Comparison of ENCODE assay signal across 10 cellular contexts in the genomic region with DNA sequence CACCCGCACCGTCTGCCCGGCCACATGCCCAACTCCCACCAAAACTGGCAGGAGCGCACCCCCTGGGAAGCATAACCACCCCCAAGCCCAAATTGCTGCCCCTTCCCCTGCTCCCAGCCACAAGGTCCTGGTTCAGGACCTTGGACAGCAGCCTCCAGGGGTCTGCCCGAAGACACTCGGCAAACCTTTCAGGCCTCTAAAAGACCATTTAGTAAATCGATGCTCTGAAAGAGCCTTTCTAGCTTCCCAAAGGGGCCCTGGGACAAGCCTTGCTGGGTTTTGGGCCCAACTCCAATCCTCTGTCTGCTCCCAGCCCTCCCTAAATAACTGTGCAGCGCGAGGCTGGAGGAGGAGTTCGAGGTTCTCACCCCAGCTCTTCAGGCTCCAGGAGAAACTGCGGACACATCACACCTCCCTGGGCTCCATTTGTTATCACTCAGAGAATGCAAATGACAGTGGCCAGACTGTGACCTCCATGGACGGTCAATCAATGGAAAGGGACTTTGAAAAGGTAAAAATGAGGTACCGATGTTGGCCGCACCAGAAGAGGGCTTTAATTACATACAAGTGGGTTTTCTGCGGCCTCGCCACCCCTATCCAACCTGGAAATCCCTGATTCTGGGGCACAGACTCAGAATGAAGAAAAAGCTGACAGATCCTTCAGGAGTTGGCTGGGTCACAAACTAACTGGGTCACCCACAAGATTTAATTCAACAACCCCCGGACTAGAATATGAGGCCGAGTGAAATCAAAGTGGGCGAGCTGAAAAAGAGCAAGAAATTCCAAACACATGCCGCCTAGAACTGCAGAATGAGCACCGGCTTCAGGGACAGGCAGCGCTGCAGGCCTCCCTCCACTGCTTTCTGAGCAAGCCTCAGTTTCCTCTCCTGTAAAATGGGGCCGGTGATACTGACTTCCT. TPM values are rescaled to one million over a fixed set of nuclear protein-coding genes. Genes with fewer than 3 reads are reported as not detected.
A peak's percentile ranks its signal among the peaks of the same experiment; 100 is the strongest.
DNase-seq lines count a peak whose midpoint lies in the region; ATAC-seq, FAIRE-seq and TF ChIP-seq lines count a peak whose summit lies in the region.
"Had no signal": no experiment of that assay in that cellular context is flagged by ENCODE, and none has a peak within 500 bp of the region (broad histone marks: within the 10 kb centered on the region; RNA-seq: fewer than 3 reads in every experiment).

No MANE protein-coding gene starts in this region.

- ATAC-seq in activated T-cell treated with anti-CD3 and anti-CD28 coated beads, Interleukin-2, amount 50 U/mL, for 4 hours = no peak
- no peak for ATAC-seq in HG03571 (IDR thresholded peaks at IDR 0.05; ENCODE audit: unreplicated experiment)
- ATAC-seq: stimulated activated effector memory CD8-positive, alpha-beta T cell treated with anti-CD3 and anti-CD28 coated beads, Interleukin-12 subunit alpha, Interleukin-12 subunit beta, amount 100 ng/mL, for 72 hours had no signal

- no peak overlapping the region for H2AFZ ChIP-seq in smooth muscle cell (ENCODE audit: low read depth)

- H4K20me1 ChIP-seq in smooth muscle cell (ENCODE audit: low read depth) = no peaks in the 10 kb centered on the region

- intact Hi-C loops in kidney (cut with DNase I) = no loop called here

- no peaks in the 10 kb centered on the region for H3F3A ChIP-seq in smooth muscle cell (ENCODE audit: low read depth)

- H3K9ac ChIP-seq in smooth muscle cell (ENCODE audit: low read depth) = no peak overlapping the region
- no peak overlapping the region for H3K9ac ChIP-seq in kidney (ENCODE audit: low read length in 2 of 2)

- H3K9me3 Mint-ChIP-seq in activated T-cell treated with anti-CD3 and anti-CD28 coated beads, Interleukin-2, amount 50 U/mL, for 4 hours = no peaks in the 10 kb centered on the region
- H3K9me3 Mint-ChIP-seq: stimulated activated effector memory CD8-positive, alpha-beta T cell treated with anti-CD3 and anti-CD28 coated beads, Interleukin-12 subunit alpha, Interleukin-12 subunit beta, amount 100 ng/mL, for 72 hours had no signal

- no peaks in the 10 kb centered on the region for H3K36me3 Mint-ChIP-seq in activated T-cell treated with anti-CD3 and anti-CD28 coated beads, Interleukin-2, amount 50 U/mL, for 4 hours (ENCODE audit: insufficient read depth)
- H3K36me3 Mint-ChIP-seq: stimulated activated effector memory CD8-positive, alpha-beta T cell treated with anti-CD3 and anti-CD28 coated beads, Interleukin-12 subunit alpha, Interleukin-12 subunit beta, amount 100 ng/mL, for 72 hours had no signal

- H3K4me3 ChIP-seq in epithelial cell of esophagus (ENCODE audit: low read length) (no peak overlapping the region), smooth muscle cell (no peak overlapping the region), kidney (ENCODE audit: low read length in 2 of 2) (no peak overlapping the region)

- H3K27me3 ChIP-seq in smooth muscle cell (ENCODE audit: low read depth) = peaks cover 12% of the 10 kb centered on the region

- H3K79me2 ChIP-seq in smooth muscle cell (ENCODE audit: low read depth) = no peaks in the 10 kb centered on the region

- WGBS in smooth muscle cell (ENCODE audit: low lambda C conversion rate) = 82% methylated on average over 23 of the region's 23 CpGs

- H3K27ac ChIP-seq in smooth muscle cell (ENCODE audit: low read depth) (no peak overlapping the region), kidney (ENCODE audit: low read depth in 2 of 2, low read length in 2 of 2) (no peak overlapping the region)

- H3K4me1 ChIP-seq in smooth muscle cell (ENCODE audit: low read depth) = no peaks in the 10 kb centered on the region
- no peaks in the 10 kb centered on the region for H3K4me1 ChIP-seq in kidney (ENCODE audit: control insufficient read depth in 1 of 2, insufficient read depth in 1 of 2, low read depth in 1 of 2, low read length in 2 of 2)

- H3K9me3 ChIP-seq in smooth muscle cell (replicated peaks; ENCODE audit: low read depth) (no peaks in the 10 kb centered on the region), kidney (ENCODE audit: control insufficient read depth in 1 of 2, low read length in 2 of 2) (no peaks in the 10 kb centered on the region)

- no peaks in the 10 kb centered on the region for H3K36me3 ChIP-seq in smooth muscle cell (ENCODE audit: low read depth)
- H3K36me3 ChIP-seq in kidney (ENCODE audit: control insufficient read depth in 1 of 2, insufficient read depth in 2 of 2, low read length in 2 of 2) = no peaks in the 10 kb centered on the region

- peak; percentile 23 for DNase-seq in activated T-cell treated with anti-CD3 and anti-CD28 coated beads, Interleukin-2, amount 50 U/mL, for 1 hour
- no peak for DNase-seq in activated T-cell treated with anti-CD3 and anti-CD28 coated beads, Interleukin-2, amount 50 U/mL, for 4 hours
- DNase-seq in RPMI7951 (ENCODE audit: low read depth) = peak; percentile 13
- peak; percentile 24 for DNase-seq in epithelial cell of esophagus (ENCODE audit: low read depth)
- peak; percentile 4 for DNase-seq in smooth muscle cell (lab: John Stamatoyannopoulos, UW; ENCODE audit: unreplicated experiment)
- no peak for DNase-seq in NCI-H2107 treated with DMSO at 0.1 percent for 48 hours (lab: John Stamatoyannopoulos, UW; ENCODE audit: unreplicated experiment)
- no peak for DNase-seq in kidney

- TF ChIP-seq CTCF in epithelial cell of esophagus (IDR thresholded peaks at IDR 0.05; ENCODE audit: insufficient read depth, low read depth, low read length, missing control alignments) (no peak), smooth muscle cell (IDR thresholded peaks at IDR 0.05; ENCODE audit: borderline replicate concordance, insufficient read depth, poor library complexity, severe bottlenecking) (no peak), kidney (IDR thresholded peaks at IDR 0.05; ENCODE audit: borderline replicate concordance, extremely low read depth, insufficient read depth) (no peak)

- no peak for FAIRE-seq in kidney (lab: Jason Lieb, UNC)
- FAIRE-seq: GM18507 had no signal

- H3K27me3 Mint-ChIP-seq in activated T-cell treated with anti-CD3 and anti-CD28 coated beads, Interleukin-2, amount 50 U/mL, for 4 hours (ENCODE audit: low read depth) = peaks cover 28% of the 10 kb centered on the region

- no peak overlapping the region for H3K4me2 ChIP-seq in smooth muscle cell

- H3K4me1 Mint-ChIP-seq in activated T-cell treated with anti-CD3 and anti-CD28 coated beads, Interleukin-2, amount 50 U/mL, for 4 hours (ENCODE audit: low read depth) = no peaks in the 10 kb centered on the region
- H3K4me1 Mint-ChIP-seq: stimulated activated effector memory CD8-positive, alpha-beta T cell treated with anti-CD3 and anti-CD28 coated beads, Interleukin-12 subunit alpha, Interleukin-12 subunit beta, amount 100 ng/mL, for 72 hours had no signal

- no peak overlapping the region for H3K4me3 Mint-ChIP-seq in activated T-cell treated with anti-CD3 and anti-CD28 coated beads, Interleukin-2, amount 50 U/mL, for 4 hours
- H3K4me3 Mint-ChIP-seq: stimulated activated effector memory CD8-positive, alpha-beta T cell treated with anti-CD3 and anti-CD28 coated beads, Interleukin-12 subunit alpha, Interleukin-12 subunit beta, amount 100 ng/mL, for 72 hours had no signal

RNA-seq across cellular contexts. Expression of gene GRM4, which starts 30.2 kb away (rescaled TPM):
- total RNA-seq in activated T-cell treated with anti-CD3 and anti-CD28 coated beads, Interleukin-2, amount 50 U/mL, for 4 hours = under 1 TPM in 2 of 3 donors, not detected in 1; 0.25 to 0.29 TPM
- total RNA-seq in RPMI7951 (2014; rRNA removed; shearing (Covaris generic)) = not detected in 2 replicates
- total RNA-seq in smooth muscle cell = not detected in 2 replicates
- 0.21 TPM in 1 of 2 replicates, not detected in the other for polyA plus RNA-seq in smooth muscle cell
- not detected for total RNA-seq in kidney
- polyA plus RNA-seq in kidney (ENCODE audit: insufficient read depth, low read depth, low replicate concordance) = not detected

Comparison
In these comparisons a context has a peak if more than half of its experiments do, and no peak if none do; other contexts are left out.
1. DNase-seq: peak in activated T-cell treated with anti-CD3 and anti-CD28 coated beads, Interleukin-2, amount 50 U/mL, for 1 hour (single experiment), RPMI7951 (single experiment), epithelial cell of esophagus (single experiment) and smooth muscle cell (single experiment); none in activated T-cell treated with anti-CD3 and anti-CD28 coated beads, Interleukin-2, amount 50 U/mL, for 4 hours (single experiment), NCI-H2107 treated with DMSO at 0.1 percent for 48 hours (single experiment) and kidney (single experiment).